9 cellular contexts compared by ENCODE assay signal in the genomic region with DNA sequence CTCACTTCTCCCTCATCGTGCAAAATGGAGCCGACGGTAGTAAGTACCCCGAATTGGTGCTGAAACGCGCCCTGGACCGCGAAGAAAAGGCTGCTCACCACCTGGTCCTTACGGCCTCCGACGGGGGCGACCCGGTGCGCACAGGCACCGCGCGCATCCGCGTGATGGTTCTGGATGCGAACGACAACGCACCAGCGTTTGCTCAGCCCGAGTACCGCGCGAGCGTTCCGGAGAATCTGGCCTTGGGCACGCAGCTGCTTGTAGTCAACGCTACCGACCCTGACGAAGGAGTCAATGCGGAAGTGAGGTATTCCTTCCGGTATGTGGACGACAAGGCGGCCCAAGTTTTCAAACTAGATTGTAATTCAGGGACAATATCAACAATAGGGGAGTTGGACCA. TPM values are rescaled to one million over a fixed set of nuclear protein-coding genes. Genes with fewer than 3 reads are reported as not detected.
DNase-seq lines count a peak whose midpoint lies in the region; ATAC-seq and TF ChIP-seq lines count a peak whose summit lies in the region.
"Had no signal": no experiment of that assay in that cellular context is flagged by ENCODE, and none has a peak within 500 bp of the region (broad histone marks: within the 10 kb centered on the region; RNA-seq: fewer than 3 reads in every experiment).

No MANE protein-coding gene starts in this region.

- peaks cover 33% of the 10 kb centered on the region for H3K9me3 Mint-ChIP-seq in activated CD4-positive, alpha-beta T cell treated with anti-CD3 and anti-CD28 coated beads for 36 hours (ENCODE audit: low read depth)
- H3K9me3 Mint-ChIP-seq in stimulated activated memory B cell treated with anti-CD40 and anti-IgM and Interleukin-4, amounts not matched to agents 10 μg/mL and 1 μg/mL and 100 μg/mL, for 72 hours: peaks cover 9% of the 10 kb centered on the region
- H3K9me3 Mint-ChIP-seq in nephron progenitor cell: peaks cover 100% of the 10 kb centered on the region

- no peak overlapping the region for H3K27ac Mint-ChIP-seq in activated CD4-positive, alpha-beta T cell treated with anti-CD3 and anti-CD28 coated beads for 36 hours
- peak overlapping the region; percentile 31 for H3K27ac Mint-ChIP-seq in stimulated activated memory B cell treated with anti-CD40 and anti-IgM and Interleukin-4, amounts not matched to agents 10 μg/mL and 1 μg/mL and 100 μg/mL, for 72 hours
- H3K27ac Mint-ChIP-seq in nephron progenitor cell: no peak overlapping the region

- peak overlapping the region; percentile 45 for H3K4me3 Mint-ChIP-seq in activated CD4-positive, alpha-beta T cell treated with anti-CD3 and anti-CD28 coated beads for 36 hours
- peak overlapping the region; percentile 77 for H3K4me3 Mint-ChIP-seq in stimulated activated memory B cell treated with anti-CD40 and anti-IgM and Interleukin-4, amounts not matched to agents 10 μg/mL and 1 μg/mL and 100 μg/mL, for 72 hours
- H3K4me3 Mint-ChIP-seq in nephron progenitor cell: no peak overlapping the region

- POLR2A ChIA-PET in activated CD4-positive, alpha-beta T cell treated with anti-CD3 and anti-CD28 coated beads for 36 hours (lab: Charles Lee): no interaction called here

- peak; percentile 36 for ATAC-seq in activated CD4-positive, alpha-beta T cell treated with anti-CD3 and anti-CD28 coated beads for 36 hours
- peak; percentile 35 for ATAC-seq in HG03159 (IDR thresholded peaks at IDR 0.05; ENCODE audit: unreplicated experiment)
- peak; percentile 45 for ATAC-seq in stimulated activated memory B cell treated with anti-CD40 and anti-IgM and Interleukin-4, amounts not matched to agents 10 μg/mL and 1 μg/mL and 100 μg/mL, for 72 hours

- TF ChIP-seq CTCF in fibroblast of mammary gland (conservative IDR thresholded peaks at IDR 0.05; ENCODE audit: control insufficient read depth, insufficient read depth, low read depth, low read length) (no peak), nephron progenitor cell (IDR thresholded peaks at IDR 0.05) (no peak)

- peaks cover 31% of the 10 kb centered on the region for H3K36me3 Mint-ChIP-seq in activated CD4-positive, alpha-beta T cell treated with anti-CD3 and anti-CD28 coated beads for 36 hours (ENCODE audit: low read depth)
- H3K36me3 Mint-ChIP-seq in stimulated activated memory B cell treated with anti-CD40 and anti-IgM and Interleukin-4, amounts not matched to agents 10 μg/mL and 1 μg/mL and 100 μg/mL, for 72 hours: peaks cover 25% of the 10 kb centered on the region
- H3K36me3 Mint-ChIP-seq in nephron progenitor cell (ENCODE audit: low read depth): peaks cover 99% of the 10 kb centered on the region

- H3K4me3 ChIP-seq in fibroblast of mammary gland (ENCODE audit: control insufficient read depth, low read depth, low read length): peak overlapping the region; percentile 57

- intact Hi-C loops in activated CD4-positive, alpha-beta T cell treated with anti-CD3 and anti-CD28 coated beads for 36 hours (cut with DNase I, micrococcal nuclease): loop anchor here in 1 of 2 experiments (5.0 kb wide), 1 partner anchor 46 kb away; a partner anchor contains a TSS

- H3K4me1 Mint-ChIP-seq in activated CD4-positive, alpha-beta T cell treated with anti-CD3 and anti-CD28 coated beads for 36 hours: peaks cover 17% of the 10 kb centered on the region
- peaks cover 19% of the 10 kb centered on the region for H3K4me1 Mint-ChIP-seq in stimulated activated memory B cell treated with anti-CD40 and anti-IgM and Interleukin-4, amounts not matched to agents 10 μg/mL and 1 μg/mL and 100 μg/mL, for 72 hours
- H3K4me1 Mint-ChIP-seq in nephron progenitor cell: no peaks in the 10 kb centered on the region

- DNase-seq in activated CD4-positive, alpha-beta T cell treated with anti-CD3 and anti-CD28 coated beads for 36 hours: peak; percentile 33
- no peak for DNase-seq in activated CD4-positive, alpha-beta T cell treated with anti-CD3 and anti-CD28 coated beads for 4 hours
- DNase-seq in fibroblast of mammary gland (ENCODE audit: low read depth) (peak; percentile 52), nephron progenitor cell (no peak), COLO668 (lab: John Stamatoyannopoulos, UW; ENCODE audit: unreplicated experiment) (no peak), putamen (ENCODE audit: low spot score) (no peak)
- DNase-seq: head of caudate nucleus had no signal

- CTCF ChIA-PET in activated CD4-positive, alpha-beta T cell treated with anti-CD3 and anti-CD28 coated beads for 36 hours (lab: Charles Lee): interaction anchor here (0.7 to 3.3 kb wide), 24 partner anchors 10 to 133 kb away, joined by 3 to 32 read pairs (median 6); a partner anchor contains a TSS

- H3K27me3 Mint-ChIP-seq in activated CD4-positive, alpha-beta T cell treated with anti-CD3 and anti-CD28 coated beads for 36 hours: peaks cover 64% of the 10 kb centered on the region
- H3K27me3 Mint-ChIP-seq in stimulated activated memory B cell treated with anti-CD40 and anti-IgM and Interleukin-4, amounts not matched to agents 10 μg/mL and 1 μg/mL and 100 μg/mL, for 72 hours: peaks cover 42% of the 10 kb centered on the region
- no peaks in the 10 kb centered on the region for H3K27me3 Mint-ChIP-seq in nephron progenitor cell (ENCODE audit: low read depth, poor library complexity)

RNA-seq across cellular contexts. Expression of a gene that starts 1.0 kb away (rescaled TPM):
- total RNA-seq in activated CD4-positive, alpha-beta T cell treated with anti-CD3 and anti-CD28 coated beads for 36 hours: under 1 TPM; 0.07 to 0.09 TPM

RNA-seq across cellular contexts. Expression of a gene that starts 10.4 kb away (rescaled TPM):
- total RNA-seq in activated CD4-positive, alpha-beta T cell treated with anti-CD3 and anti-CD28 coated beads for 36 hours: under 1 TPM in 1 of 2 experiments, not detected in 1; 0.07 TPM

RNA-seq across cellular contexts. Expression of a gene that starts 13.8 kb away (rescaled TPM):
- not detected for total RNA-seq in activated CD4-positive, alpha-beta T cell treated with anti-CD3 and anti-CD28 coated beads for 36 hours

RNA-seq across cellular contexts. Expression of a gene that starts 18.5 kb away (rescaled TPM):
- total RNA-seq in activated CD4-positive, alpha-beta T cell treated with anti-CD3 and anti-CD28 coated beads for 36 hours: under 1 TPM in 1 of 2 experiments, not detected in 1; 0.07 TPM

RNA-seq across cellular contexts. Expression of a gene that starts 23.5 kb away (rescaled TPM):
- not detected for total RNA-seq in activated CD4-positive, alpha-beta T cell treated with anti-CD3 and anti-CD28 coated beads for 36 hours

Comparison
In these comparisons a context has a peak if more than half of its experiments do, and no peak if none do; other contexts are left out.
1. DNase-seq: peak in activated CD4-positive, alpha-beta T cell treated with anti-CD3 and anti-CD28 coated beads for 36 hours (single experiment) and fibroblast of mammary gland (single experiment); none in activated CD4-positive, alpha-beta T cell treated with anti-CD3 and anti-CD28 coated beads for 4 hours (0 of 2), nephron progenitor cell (single experiment), COLO668 (single experiment) and putamen (single experiment).
2. Peak in every context shown above with its lines, with median percentiles within 50 percentile points of each other: ATAC-seq.